8 cellular contexts compared by ENCODE assay signal in genomic region chr17:16215273-16215964, GRCh38. TPM values are rescaled to one million over a fixed set of nuclear protein-coding genes. Genes with fewer than 3 reads are reported as not detected.
DNase-seq lines count a peak whose midpoint lies in the region; ATAC-seq and TF ChIP-seq lines count a peak whose summit lies in the region.

Gene NCOR1, minus strand, starts transcription at chr17:16215534. Its CDS starts 20,965 bp downstream, at chr17:16194569.

- H3K9ac ChIP-seq in BLaER1 treated with 17β-estradiol and CSF1 and Interleukin-3, amounts not matched to agents 10 nM and 100 nM: peak within 1 kb of the TSS; percentile 94 to 99 (median 98)
- peak within 1 kb of the TSS; percentile 85 to 98 for H3K9ac ChIP-seq in colonic mucosa (ENCODE audit: low read depth in 2 of 2, low read length in 2 of 2)

- intact Hi-C loops in colonic mucosa (cut with DNase I): no loop called here
- intact Hi-C loops in left colon (cut with DNase I, micrococcal nuclease): no loop called here

- H3K4me3 ChIP-seq in BLaER1 treated with 17β-estradiol and CSF1 and Interleukin-3, amounts not matched to agents 10 nM and 100 nM: peak within 1 kb of the TSS; percentile 86 to 100 (median 92)
- peak within 1 kb of the TSS; percentile 65 for H3K4me3 ChIP-seq in colonic mucosa

- H3K27me3 ChIP-seq in BLaER1 treated with 17β-estradiol and CSF1 and Interleukin-3, amounts not matched to agents 10 nM and 100 nM: no peaks in the 10 kb centered on the region
- H3K27me3 ChIP-seq in colonic mucosa: no peaks in the 10 kb centered on the region

- H3K27ac ChIP-seq in BLaER1 treated with 17β-estradiol and CSF1 and Interleukin-3, amounts not matched to agents 10 nM and 100 nM: peak within 1 kb of the TSS; percentile 90 to 99 (median 97)
- peak within 1 kb of the TSS; percentile 99 for H3K27ac ChIP-seq in colonic mucosa

- peak within 1 kb of the TSS; percentile 82 to 94 (median 90) for H3K4me2 ChIP-seq in BLaER1 treated with 17β-estradiol and CSF1 and Interleukin-3, amounts not matched to agents 10 nM and 100 nM

- peaks cover 0 to 24% (median 11%) of the 10 kb centered on the region in 11 experiments; a peak in 13 of 22 replicates for H3K36me3 ChIP-seq in BLaER1 treated with 17β-estradiol and CSF1 and Interleukin-3, amounts not matched to agents 10 nM and 100 nM
- H3K36me3 ChIP-seq in colonic mucosa: no peaks in the 10 kb centered on the region

- H4K20me1 ChIP-seq in BLaER1 treated with 17β-estradiol and CSF1 and Interleukin-3, amounts not matched to agents 10 nM and 100 nM: peaks cover 36 to 47% (median 44%) of the 10 kb centered on the region in 11 experiments; a peak in 21 of 22 replicates

- peak; percentile 73 for ATAC-seq in HG03457 (IDR thresholded peaks at IDR 0.05; ENCODE audit: unreplicated experiment)
- ATAC-seq in left colon: peak; percentile 87

- peaks cover 34 to 46% (median 42%) of the 10 kb centered on the region in 10 experiments for H3K4me1 ChIP-seq in BLaER1 treated with 17β-estradiol and CSF1 and Interleukin-3, amounts not matched to agents 10 nM and 100 nM
- H3K4me1 ChIP-seq in colonic mucosa: no peaks in the 10 kb centered on the region

- H3K9me3 ChIP-seq in BLaER1 treated with 17β-estradiol and CSF1 and Interleukin-3, amounts not matched to agents 10 nM and 100 nM (replicated peaks in 1 of 11): peaks cover 0 to 10% (median 0%) of the 10 kb centered on the region in 11 experiments; a peak in 1 of 22 replicates
- no peaks in the 10 kb centered on the region for H3K9me3 ChIP-seq in colonic mucosa

- TF ChIP-seq CTCF in colonic mucosa (IDR thresholded peaks at IDR 0.05): peak; percentile 10

- DNase-seq in GM19240 (ENCODE audit: insufficient read length, low spot score) (peak; percentile 51), NCI-H524 (lab: John Stamatoyannopoulos, UW) (peak; percentile 88 to 95), colonic mucosa (peak; percentile 93), left colon (peak; percentile 93 to 96)
- peak; percentile 94 for DNase-seq in activated CD4-positive, alpha-beta T cell treated with anti-CD3 and anti-CD28 coated beads for 48 hours
- DNase-seq in stimulated activated CD4-positive, alpha-beta T cell treated with anti-CD3 and anti-CD28 coated beads, Interleukin-1b, Interleukin-23, amount 100 ng/mL, for 4 hours (ENCODE audit: low read depth in 2 of 2): peak; percentile 78 to 86

RNA-seq across cellular contexts. Expression of gene NCOR1, which starts in this region (rescaled TPM):
- total RNA-seq in colonic mucosa (100 to 1,000 TPM; 190 to 233 TPM), left colon (100 to 1,000 TPM; 181 to 257 TPM)

Comparison
In these comparisons a context has a peak if more than half of its experiments do, and no peak if none do; other contexts are left out.
1. Peak in every context shown above with its lines: DNase-seq, ATAC-seq, H3K4me3 ChIP-seq and H3K27ac ChIP-seq.